Comparison of ENCODE assay signal across 1 cellular context in genomic region chr16:2149630-2150417, GRCh38.
TF ChIP-seq lines count a peak whose summit lies in the region.

No MANE protein-coding gene starts in this region.

TF ChIP-seq in endothelial cell of umbilical vein, 7 proteins besides CTCF, POLR2A, EP300 and RAD21:
- peak; percentile 49 for TF ChIP-seq POLR2AphosphoS5 (IDR thresholded peaks at IDR 0.05; ENCODE audit: insufficient read depth, low read depth, low read length)
- TF ChIP-seq FOS (IDR thresholded peaks at IDR 0.05; ENCODE audit: borderline replicate concordance, insufficient read depth, low read length), result no peak
- TF ChIP-seq JUN (IDR thresholded peaks at IDR 0.05; ENCODE audit: borderline replicate concordance, insufficient read depth, insufficient read length, low read depth), result no peak
- TF ChIP-seq MAX (IDR thresholded peaks at IDR 0.05; ENCODE audit: insufficient read depth, insufficient read length), result no peak
